ENCODE assay signal across 2 cellular contexts in the genomic region with DNA sequence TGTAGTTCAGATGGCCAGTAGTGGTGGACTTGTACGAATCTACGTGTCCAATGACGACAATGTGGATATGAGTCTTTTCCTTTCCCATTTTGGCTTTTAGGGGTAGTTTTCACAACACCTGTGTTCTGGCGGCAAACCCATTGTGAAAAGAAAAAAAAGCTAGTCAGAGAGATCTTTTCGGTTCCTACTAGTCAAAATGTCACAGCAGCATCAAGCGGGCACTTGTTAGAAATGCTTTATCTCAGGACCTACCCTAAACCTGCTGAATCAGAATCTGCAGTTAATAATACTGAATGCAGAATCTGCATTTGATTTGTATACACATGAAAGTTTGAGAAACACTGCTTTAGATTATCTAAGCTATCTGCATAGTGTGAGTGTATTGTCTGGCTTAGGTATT.
A peak's percentile ranks its signal among the peaks of the same experiment; 100 is the strongest.
TF ChIP-seq lines count a peak whose summit lies in the region.

No MANE protein-coding gene starts in this region.

TF ChIP-seq in GM23338, 12 proteins besides CTCF, POLR2A, EP300 and RAD21 (continues in another document):
- no peak for TF ChIP-seq ZNF114 (CRISPR knock-in tag; IDR thresholded peaks at IDR 0.05)
- no peak for TF ChIP-seq JUNB (IDR thresholded peaks at IDR 0.05; ENCODE audit: unreplicated experiment)
- TF ChIP-seq, protein P1, sequence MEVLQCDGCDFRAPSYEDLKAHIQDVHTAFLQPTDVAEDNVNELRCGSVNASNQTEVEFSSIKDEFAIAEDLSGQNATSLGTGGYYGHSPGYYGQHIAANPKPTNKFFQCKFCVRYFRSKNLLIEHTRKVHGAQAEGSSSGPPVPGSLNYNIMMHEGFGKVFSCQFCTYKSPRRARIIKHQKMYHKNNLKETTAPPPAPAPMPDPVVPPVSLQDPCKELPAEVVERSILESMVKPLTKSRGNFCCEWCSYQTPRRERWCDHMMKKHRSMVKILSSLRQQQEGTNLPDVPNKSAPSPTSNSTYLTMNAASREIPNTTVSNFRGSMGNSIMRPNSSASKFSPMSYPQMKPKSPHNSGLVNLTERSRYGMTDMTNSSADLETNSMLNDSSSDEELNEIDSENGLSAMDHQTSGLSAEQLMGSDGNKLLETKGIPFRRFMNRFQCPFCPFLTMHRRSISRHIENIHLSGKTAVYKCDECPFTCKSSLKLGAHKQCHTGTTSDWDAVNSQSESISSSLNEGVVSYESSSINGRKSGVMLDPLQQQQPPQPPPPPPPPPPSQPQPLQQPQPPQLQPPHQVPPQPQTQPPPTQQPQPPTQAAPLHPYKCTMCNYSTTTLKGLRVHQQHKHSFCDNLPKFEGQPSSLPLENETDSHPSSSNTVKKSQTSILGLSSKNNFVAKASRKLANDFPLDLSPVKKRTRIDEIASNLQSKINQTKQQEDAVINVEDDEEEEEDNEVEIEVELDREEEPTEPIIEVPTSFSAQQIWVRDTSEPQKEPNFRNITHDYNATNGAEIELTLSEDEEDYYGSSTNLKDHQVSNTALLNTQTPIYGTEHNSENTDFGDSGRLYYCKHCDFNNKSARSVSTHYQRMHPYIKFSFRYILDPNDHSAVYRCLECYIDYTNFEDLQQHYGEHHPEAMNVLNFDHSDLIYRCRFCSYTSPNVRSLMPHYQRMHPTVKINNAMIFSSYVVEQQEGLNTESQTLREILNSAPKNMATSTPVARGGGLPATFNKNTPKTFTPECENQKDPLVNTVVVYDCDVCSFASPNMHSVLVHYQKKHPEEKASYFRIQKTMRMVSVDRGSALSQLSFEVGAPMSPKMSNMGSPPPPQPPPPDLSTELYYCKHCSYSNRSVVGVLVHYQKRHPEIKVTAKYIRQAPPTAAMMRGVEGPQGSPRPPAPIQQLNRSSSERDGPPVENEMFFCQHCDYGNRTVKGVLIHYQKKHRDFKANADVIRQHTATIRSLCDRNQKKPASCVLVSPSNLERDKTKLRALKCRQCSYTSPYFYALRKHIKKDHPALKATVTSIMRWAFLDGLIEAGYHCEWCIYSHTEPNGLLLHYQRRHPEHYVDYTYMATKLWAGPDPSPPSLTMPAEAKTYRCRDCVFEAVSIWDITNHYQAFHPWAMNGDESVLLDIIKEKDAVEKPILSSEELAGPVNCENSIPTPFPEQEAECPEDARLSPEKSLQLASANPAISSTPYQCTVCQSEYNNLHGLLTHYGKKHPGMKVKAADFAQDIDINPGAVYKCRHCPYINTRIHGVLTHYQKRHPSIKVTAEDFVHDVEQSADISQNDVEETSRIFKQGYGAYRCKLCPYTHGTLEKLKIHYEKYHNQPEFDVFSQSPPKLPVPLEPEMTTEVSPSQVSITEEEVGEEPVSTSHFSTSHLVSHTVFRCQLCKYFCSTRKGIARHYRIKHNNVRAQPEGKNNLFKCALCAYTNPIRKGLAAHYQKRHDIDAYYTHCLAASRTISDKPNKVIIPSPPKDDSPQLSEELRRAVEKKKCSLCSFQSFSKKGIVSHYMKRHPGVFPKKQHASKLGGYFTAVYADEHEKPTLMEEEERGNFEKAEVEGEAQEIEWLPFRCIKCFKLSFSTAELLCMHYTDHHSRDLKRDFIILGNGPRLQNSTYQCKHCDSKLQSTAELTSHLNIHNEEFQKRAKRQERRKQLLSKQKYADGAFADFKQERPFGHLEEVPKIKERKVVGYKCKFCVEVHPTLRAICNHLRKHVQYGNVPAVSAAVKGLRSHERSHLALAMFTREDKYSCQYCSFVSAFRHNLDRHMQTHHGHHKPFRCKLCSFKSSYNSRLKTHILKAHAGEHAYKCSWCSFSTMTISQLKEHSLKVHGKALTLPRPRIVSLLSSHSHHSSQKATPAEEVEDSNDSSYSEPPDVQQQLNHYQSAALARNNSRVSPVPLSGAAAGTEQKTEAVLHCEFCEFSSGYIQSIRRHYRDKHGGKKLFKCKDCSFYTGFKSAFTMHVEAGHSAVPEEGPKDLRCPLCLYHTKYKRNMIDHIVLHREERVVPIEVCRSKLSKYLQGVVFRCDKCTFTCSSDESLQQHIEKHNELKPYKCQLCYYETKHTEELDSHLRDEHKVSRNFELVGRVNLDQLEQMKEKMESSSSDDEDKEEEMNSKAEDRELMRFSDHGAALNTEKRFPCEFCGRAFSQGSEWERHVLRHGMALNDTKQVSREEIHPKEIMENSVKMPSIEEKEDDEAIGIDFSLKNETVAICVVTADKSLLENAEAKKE (CRISPR knock-in tag; IDR thresholded peaks at IDR 0.05): no peak
- TF ChIP-seq STAT1 (IDR thresholded peaks at IDR 0.05; ENCODE audit: unreplicated experiment): no peak
- no peak for TF ChIP-seq POLR2AphosphoS5 (IDR thresholded peaks at IDR 0.05; ENCODE audit: low read depth)
- TF ChIP-seq NANOG (IDR thresholded peaks at IDR 0.05; ENCODE audit: borderline replicate concordance): no peak
- TF ChIP-seq ZNF331 (CRISPR knock-in tag; IDR thresholded peaks at IDR 0.05; ENCODE audit: low read depth): no peak
- no peak for TF ChIP-seq EZH2 (IDR thresholded peaks at IDR 0.05; ENCODE audit: low read depth, unreplicated experiment)
- no peak for TF ChIP-seq EZH2phosphoT487 (IDR thresholded peaks at IDR 0.05; ENCODE audit: unreplicated experiment)
- TF ChIP-seq, protein P2, sequence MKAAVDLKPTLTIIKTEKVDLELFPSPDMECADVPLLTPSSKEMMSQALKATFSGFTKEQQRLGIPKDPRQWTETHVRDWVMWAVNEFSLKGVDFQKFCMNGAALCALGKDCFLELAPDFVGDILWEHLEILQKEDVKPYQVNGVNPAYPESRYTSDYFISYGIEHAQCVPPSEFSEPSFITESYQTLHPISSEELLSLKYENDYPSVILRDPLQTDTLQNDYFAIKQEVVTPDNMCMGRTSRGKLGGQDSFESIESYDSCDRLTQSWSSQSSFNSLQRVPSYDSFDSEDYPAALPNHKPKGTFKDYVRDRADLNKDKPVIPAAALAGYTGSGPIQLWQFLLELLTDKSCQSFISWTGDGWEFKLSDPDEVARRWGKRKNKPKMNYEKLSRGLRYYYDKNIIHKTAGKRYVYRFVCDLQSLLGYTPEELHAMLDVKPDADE (IDR thresholded peaks at IDR 0.05): no peak

TF ChIP-seq in GM12878, 131 proteins besides CTCF, POLR2A, EP300 and RAD21:
- TF ChIP-seq EED (IDR thresholded peaks at IDR 0.05; ENCODE audit: low read depth): 0 out of 2 replicates have a peak, but pooled peaks have one; percentile 21
- no peak for TF ChIP-seq CHD2 (IDR thresholded peaks at IDR 0.05; ENCODE audit: borderline replicate concordance, low read depth, low read length)
- TF ChIP-seq CREB1 (IDR thresholded peaks at IDR 0.05; ENCODE audit: low read depth): peak; percentile 33; the same call in 1 of the 2 replicates
- TF ChIP-seq ZNF384 (IDR thresholded peaks at IDR 0.05; ENCODE audit: borderline replicate concordance, low read depth, low read length): peak; percentile 52; the same call in 1 of the 2 replicates
TF ChIP-seq in GM12878: peak in this region for 3.
